Comparison of ENCODE assay signal across 10 cellular contexts in genomic region chr1:204623365-204623893, GRCh38.
DNase-seq lines count a peak whose midpoint lies in the region; ATAC-seq, FAIRE-seq and TF ChIP-seq lines count a peak whose summit lies in the region.
"Had no signal": no experiment of that assay in that cellular context is flagged by ENCODE, and none has a peak within 500 bp of the region (broad histone marks: within the 10 kb centered on the region; RNA-seq: fewer than 3 reads in every experiment).

No MANE protein-coding gene starts in this region.

- no peaks in the 10 kb centered on the region for H3K27me3 ChIP-seq in H7 (ENCODE audit: control insufficient read depth, insufficient read depth, low read length)

- no peaks in the 10 kb centered on the region for H3K9me3 Mint-ChIP-seq in naive thymus-derived CD8-positive, alpha-beta T cell

- ATAC-seq in A549, result peak; percentile 40 to 64; a peak in 5 of 6 replicates
- no peak for ATAC-seq in GM18498 (IDR thresholded peaks at IDR 0.05; ENCODE audit: unreplicated experiment)
- ATAC-seq in naive thymus-derived CD8-positive, alpha-beta T cell, result no peak
- ATAC-seq in HG02884 (IDR thresholded peaks at IDR 0.05; ENCODE audit: unreplicated experiment), result no peak
- ATAC-seq: psoas muscle had no signal

- H3K4me1 ChIP-seq in A549, result peaks cover 50% of the 10 kb centered on the region
- H3K4me1 ChIP-seq: psoas muscle had no signal

- TF ChIP-seq EP300 in A549 (IDR thresholded peaks at IDR 0.05), result no peak

- H3K4me2 ChIP-seq in A549, result peak overlapping the region; percentile 49

- peak overlapping the region in 1 of 2 experiments; percentile 42; a peak in 2 of 6 replicates for H3K27ac ChIP-seq in A549
- H3K27ac ChIP-seq: psoas muscle had no signal

- FAIRE-seq in A549 (lab: Jason Lieb, UNC), result no peak

- H3K36me3 Mint-ChIP-seq in naive thymus-derived CD8-positive, alpha-beta T cell, result peaks cover 0 to 2% (median 0%) of the 10 kb centered on the region in 3 donors

- POLR2A ChIA-PET in A549 (lab: Yijun Ruan, JAX), result interaction anchor here (0.7 kb wide), 1 partner anchor 29 kb away, joined by 3 read pairs; no protein-coding TSS in a partner anchor
- POLR2A ChIA-PET in naive thymus-derived CD8-positive, alpha-beta T cell (lab: Charles Lee), result interaction anchor here (0.6 kb wide), 1 partner anchor 548 kb away, joined by 4 read pairs; no protein-coding TSS in a partner anchor

- H3K27me3 Mint-ChIP-seq in naive thymus-derived CD8-positive, alpha-beta T cell, result no peaks in the 10 kb centered on the region

- no peak overlapping the region for H3K27ac Mint-ChIP-seq in naive thymus-derived CD8-positive, alpha-beta T cell

- CTCF ChIA-PET in A549 (lab: Yijun Ruan, JAX), result interaction anchor here (0.8 to 7.8 kb wide), 11 partner anchors 13 to 232 kb away, joined by 3 to 42 read pairs (median 4); no protein-coding TSS in a partner anchor

- no peaks in the 10 kb centered on the region for H3K36me3 ChIP-seq in H7 (replicated peaks; ENCODE audit: control insufficient read depth, insufficient read depth, low read length)

- TF ChIP-seq CTCF in A549 (IDR thresholded peaks at IDR 0.05), result no peak

- no peak for TF ChIP-seq RAD21 in A549 (conservative IDR thresholded peaks at IDR 0.05 in 1 of 2, IDR thresholded peaks at IDR 0.05 in 1 of 2)

- no peak for TF ChIP-seq POLR2A in A549 (IDR thresholded peaks at IDR 0.05; ENCODE audit: low read length)

- peaks cover 0 to 2% (median 0%) of the 10 kb centered on the region in 4 donors for H3K4me1 Mint-ChIP-seq in naive thymus-derived CD8-positive, alpha-beta T cell

- H3K4me3 ChIP-seq in A549 (no peak overlapping the region), H7 (ENCODE audit: insufficient read depth, low read depth, low read length) (no peak overlapping the region)
- H3K4me3 ChIP-seq: psoas muscle had no signal

- 57% methylated on average over 6 of the region's 8 CpGs for WGBS in A549 (ENCODE audit: missing lambda C conversion rate)

- peak; percentile 36 to 63 for DNase-seq in A549 (ENCODE audit: low read depth in 1 of 2, low spot score in 1 of 2)
- DNase-seq in H7, result peak; percentile 57
- DNase-seq in SW480 (ENCODE audit: low spot score), result peak; percentile 72
- peak; percentile 48 for DNase-seq in kidney glomerular epithelial cell (lab: John Stamatoyannopoulos, UW)
- DNase-seq in NCI-H2171 (lab: John Stamatoyannopoulos, UW), result no peak
- DNase-seq in naive thymus-derived CD8-positive, alpha-beta T cell, result no peak
- DNase-seq: NCI-H510A, psoas muscle had no signal

- no peaks in the 10 kb centered on the region for H3K9me3 ChIP-seq in A549
- H3K9me3 ChIP-seq: psoas muscle had no signal

- H3K4me3 Mint-ChIP-seq in naive thymus-derived CD8-positive, alpha-beta T cell, result no peak overlapping the region

TF ChIP-seq in A549, 52 proteins besides CTCF, POLR2A, EP300 and RAD21:
- TF ChIP-seq FOXS1 (CRISPR knock-in tag; IDR thresholded peaks at IDR 0.05) (no peak), MAFK (IDR thresholded peaks at IDR 0.05; ENCODE audit: partially characterized antibody) (peak; percentile 22), FOSL2 (IDR thresholded peaks at IDR 0.05) (peak; percentile 38; the same call in 1 of the 2 replicates), FOSL2 (CRISPR knock-in tag; IDR thresholded peaks at IDR 0.05) (peak; percentile 84)

Comparison
In these comparisons a context has a peak if more than half of its experiments do, and no peak if none do; other contexts are left out.
1. ATAC-seq: peak in A549 (2 of 2); none in GM18498 (single experiment), naive thymus-derived CD8-positive, alpha-beta T cell (0 of 2) and HG02884 (single experiment).
2. DNase-seq: peak in A549 (2 of 2), H7 (single experiment), SW480 (single experiment) and kidney glomerular epithelial cell (single experiment); none in NCI-H2171 (single experiment) and naive thymus-derived CD8-positive, alpha-beta T cell (0 of 10).